1 cellular context compared by ENCODE assay signal in genomic region chr11:10631761-10632160, GRCh38.
TF ChIP-seq lines count a peak whose summit lies in the region.

No MANE protein-coding gene starts in this region.

TF ChIP-seq in IMR-90, 13 proteins besides CTCF, POLR2A, EP300 and RAD21:
- no peak for TF ChIP-seq SMC3 (IDR thresholded peaks at IDR 0.05; ENCODE audit: low read depth, low read length)
- no peak for TF ChIP-seq RFX5 (IDR thresholded peaks at IDR 0.05; ENCODE audit: low read depth, low read length)
- TF ChIP-seq MAZ (IDR thresholded peaks at IDR 0.05; ENCODE audit: borderline replicate concordance, low read depth, low read length) = no peak
- no peak for TF ChIP-seq CHD1 (IDR thresholded peaks at IDR 0.05; ENCODE audit: low read depth, low read length)
- no peak for TF ChIP-seq BHLHE40 (IDR thresholded peaks at IDR 0.05; ENCODE audit: low read depth, low read length)
- TF ChIP-seq CEBPB (IDR thresholded peaks at IDR 0.05; ENCODE audit: low read depth, low read length) = no peak
- no peak for TF ChIP-seq RCOR1 (IDR thresholded peaks at IDR 0.05; ENCODE audit: insufficient replicate concordance, low read length)
- TF ChIP-seq MXI1 (IDR thresholded peaks at IDR 0.05; ENCODE audit: borderline replicate concordance, low read depth, low read length) = no peak
- no peak for TF ChIP-seq MAFK (IDR thresholded peaks at IDR 0.05; ENCODE audit: low read depth, low read length)
- TF ChIP-seq USF2 (IDR thresholded peaks at IDR 0.05; ENCODE audit: low read depth, low read length) = no peak
- no peak for TF ChIP-seq FOS (IDR thresholded peaks at IDR 0.05; ENCODE audit: low read depth, low read length)
- no peak for TF ChIP-seq ELK1 (IDR thresholded peaks at IDR 0.05; ENCODE audit: borderline replicate concordance, low read depth, low read length)
- no peak for TF ChIP-seq NFE2L2 (IDR thresholded peaks at IDR 0.05; ENCODE audit: low read depth, low read length)
